ENCODE assay signal across 9 cellular contexts in genomic region chr9:128919409-128919808, GRCh38. TPM values are rescaled to one million over a fixed set of nuclear protein-coding genes. Genes with fewer than 3 reads are reported as not detected.
A peak's percentile ranks its signal among the peaks of the same experiment; 100 is the strongest.
DNase-seq lines count a peak whose midpoint lies in the region; ATAC-seq and TF ChIP-seq lines count a peak whose summit lies in the region.
"Had no signal": no experiment of that assay in that cellular context is flagged by ENCODE, and none has a peak within 500 bp of the region (broad histone marks: within the 10 kb centered on the region; RNA-seq: fewer than 3 reads in every experiment).

No MANE protein-coding gene starts in this region.

- no peaks in the 10 kb centered on the region for H3K36me3 ChIP-seq in hepatocyte (replicated peaks; ENCODE audit: insufficient read depth, low read depth)
- H3K36me3 ChIP-seq in suprapubic skin: peaks cover 21% of the 10 kb centered on the region

- no peaks in the 10 kb centered on the region for H4K20me1 ChIP-seq in hepatocyte (ENCODE audit: insufficient read depth, poor library complexity, severe bottlenecking)

- peak; percentile 46 for DNase-seq in hepatocyte (ENCODE audit: low spot score)
- DNase-seq in suprapubic skin (ENCODE audit: low spot score in 2 of 2): no peak
- DNase-seq in foreskin keratinocyte: no peak
- no peak for DNase-seq in GM19240 (ENCODE audit: insufficient read length, low spot score)
- DNase-seq: KG1, PC-9 had no signal

- 68% methylated on average over 4 of the region's 8 CpGs for WGBS in hepatocyte (ENCODE audit: low lambda C conversion rate, missing lambda C conversion rate)
- WGBS in suprapubic skin: 88% methylated on average over 8 of the region's 8 CpGs

- H3K4me3 ChIP-seq in hepatocyte: no peak overlapping the region
- H3K4me3 ChIP-seq in suprapubic skin: no peak overlapping the region
- H3K4me3 ChIP-seq: PC-9 had no signal

- H3K79me2 ChIP-seq in hepatocyte: peaks cover 15% of the 10 kb centered on the region

- TF ChIP-seq CTCF in VCaP (conservative IDR thresholded peaks at IDR 0.05) (no peak), hepatocyte (IDR thresholded peaks at IDR 0.05; ENCODE audit: poor library complexity) (no peak), suprapubic skin (IDR thresholded peaks at IDR 0.05) (no peak), foreskin keratinocyte (conservative IDR thresholded peaks at IDR 0.05) (no peak)

- no peak for TF ChIP-seq EP300 in suprapubic skin (IDR thresholded peaks at IDR 0.05)

- H3K4me2 ChIP-seq in hepatocyte: no peak overlapping the region
- H3K4me2 ChIP-seq: PC-9 had no signal

- H3K27ac ChIP-seq in VCaP: peak overlapping the region; percentile 37; the same call in 1 of the 2 replicates
- H3K27ac ChIP-seq in hepatocyte: peak overlapping the region; percentile 43
- peak overlapping the region; percentile 68 for H3K27ac ChIP-seq in suprapubic skin
- no peak overlapping the region for H3K27ac ChIP-seq in foreskin keratinocyte
- H3K27ac ChIP-seq: PC-9 had no signal

- H2AFZ ChIP-seq in hepatocyte: no peak overlapping the region
- H2AFZ ChIP-seq: PC-9 had no signal

- ATAC-seq in foreskin keratinocyte (no peak), HG02973 (IDR thresholded peaks at IDR 0.05; ENCODE audit: unreplicated experiment) (no peak)
- ATAC-seq: stimulated activated memory B cell treated with anti-CD40 and anti-IgM and Interleukin-4, amounts not matched to agents 10 μg/mL and 1 μg/mL and 100 μg/mL, for 72 hours had no signal

- H3K9me3 ChIP-seq in hepatocyte (ENCODE audit: low read depth) (no peaks in the 10 kb centered on the region), suprapubic skin (no peaks in the 10 kb centered on the region)

- H3K4me1 ChIP-seq in hepatocyte (ENCODE audit: insufficient read depth) (peaks cover 24% of the 10 kb centered on the region), suprapubic skin (peaks cover 84% of the 10 kb centered on the region), foreskin keratinocyte (peaks cover 13% of the 10 kb centered on the region)

- no peak for TF ChIP-seq POLR2A in suprapubic skin (IDR thresholded peaks at IDR 0.05)

- H3K27me3 ChIP-seq in hepatocyte: no peaks in the 10 kb centered on the region
- H3K27me3 ChIP-seq in suprapubic skin: no peaks in the 10 kb centered on the region
- H3K27me3 ChIP-seq in foreskin keratinocyte: no peaks in the 10 kb centered on the region

- no peaks in the 10 kb centered on the region for H3K9me2 ChIP-seq in hepatocyte (replicated peaks; ENCODE audit: insufficient read depth)

RNA-seq across cellular contexts. Expression of gene PHYHD1, which starts 1.4 kb away (rescaled TPM):
- total RNA-seq in hepatocyte (12.6 and 20.3 TPM in 2 replicates), suprapubic skin (10 to 100 TPM; 39.1 to 73.5 (median 49.5) TPM), foreskin keratinocyte (8.2 and 12.9 TPM in 2 replicates)
- polyA plus RNA-seq in hepatocyte (25.7 and 32.3 TPM in 2 replicates), foreskin keratinocyte (11.6 and 19.9 TPM in 2 replicates)

RNA-seq across cellular contexts. Expression of gene DOLK, which starts 28.0 kb away (rescaled TPM):
- 30.2 and 34.2 TPM in 2 replicates for total RNA-seq in hepatocyte
- polyA plus RNA-seq in hepatocyte: 37.4 and 45.0 TPM in 2 replicates
- 10 to 100 TPM in 3 of 4 donors, 1 to 10 TPM in 1; 5.2 to 12.7 (median 10.8) TPM for total RNA-seq in suprapubic skin
- 21.1 and 21.5 TPM in 2 replicates for total RNA-seq in foreskin keratinocyte
- polyA plus RNA-seq in foreskin keratinocyte: 20.2 and 22.0 TPM in 2 replicates

RNA-seq across cellular contexts. Expression of gene NUP188, which starts 28.1 kb away (rescaled TPM):
- total RNA-seq in hepatocyte: 24.4 and 28.1 TPM in 2 replicates
- 28.1 and 31.2 TPM in 2 replicates for polyA plus RNA-seq in hepatocyte
- 100 to 1,000 TPM in 1 of 4 donors, 10 to 100 TPM in 3; 53.6 to 104 (median 60.6) TPM for total RNA-seq in suprapubic skin
- 55.3 and 61.2 TPM in 2 replicates for total RNA-seq in foreskin keratinocyte
- polyA plus RNA-seq in foreskin keratinocyte: 21.9 and 26.5 TPM in 2 replicates

RNA-seq across cellular contexts. Expression of gene LRRC8A, which starts 37.5 kb away (rescaled TPM):
- total RNA-seq in hepatocyte (28.8 and 30.7 TPM in 2 replicates), suprapubic skin (100 to 1,000 TPM in 3 of 4 donors, 10 to 100 TPM in 1; 77.3 to 127 (median 108) TPM), foreskin keratinocyte (127 and 152 TPM in 2 replicates)
- polyA plus RNA-seq in hepatocyte (46.8 and 55.6 TPM in 2 replicates), foreskin keratinocyte (74.0 and 81.3 TPM in 2 replicates)

RNA-seq across cellular contexts. Expression of gene KYAT1, which starts 37.7 kb away (rescaled TPM):
- total RNA-seq in hepatocyte (5.1 and 7.9 TPM in 2 replicates), suprapubic skin (10 to 100 TPM; 10.6 to 17.1 (median 14.6) TPM), foreskin keratinocyte (13.2 and 16.2 TPM in 2 replicates)
- polyA plus RNA-seq in hepatocyte (8.4 and 8.7 TPM in 2 replicates), foreskin keratinocyte (13.0 and 16.4 TPM in 2 replicates)
